Comparison of ENCODE assay signal across 24 cellular contexts in the genomic region with DNA sequence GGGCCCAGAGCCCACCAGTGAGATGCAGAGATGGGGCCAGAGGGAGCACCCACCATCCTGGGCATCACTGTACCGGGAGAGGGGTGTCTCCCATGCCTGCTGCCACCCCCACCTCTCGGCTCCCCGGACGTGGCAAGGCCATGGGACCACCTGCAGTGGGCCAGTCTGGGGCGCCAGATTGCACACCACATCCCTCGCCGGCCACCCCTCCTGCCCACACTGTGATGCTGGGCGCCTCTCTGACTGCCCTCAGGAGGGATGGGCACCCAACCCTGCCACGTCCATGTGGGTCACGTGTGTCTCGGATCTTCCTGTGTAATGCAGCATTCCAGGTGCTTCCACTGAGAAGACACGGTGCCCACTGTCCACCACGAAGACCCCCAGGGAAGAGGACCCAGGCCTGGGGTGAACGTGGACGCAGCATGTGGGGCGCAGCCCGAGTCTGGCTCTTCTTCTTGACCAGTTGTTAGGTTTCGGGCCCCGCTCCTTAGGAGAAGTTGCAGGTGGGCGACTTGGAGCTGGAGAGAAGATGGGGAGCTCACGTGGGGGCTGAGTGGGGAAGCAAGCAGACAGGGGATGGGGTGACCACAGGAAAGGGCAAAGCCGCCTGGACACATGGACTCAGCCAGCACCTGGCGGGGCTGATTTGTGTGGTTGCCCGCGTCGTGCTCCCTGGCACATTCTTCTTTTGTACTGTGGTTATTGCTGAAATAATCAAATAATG. TPM values are rescaled to one million over a fixed set of nuclear protein-coding genes. Genes with fewer than 3 reads are reported as not detected.
"Had no signal": no experiment of that assay in that cellular context is flagged by ENCODE, and none has a peak within 500 bp of the region (broad histone marks: within the 10 kb centered on the region; RNA-seq: fewer than 3 reads in every experiment).

No MANE protein-coding gene starts in this region.

- H3K27me3 ChIP-seq: heart left ventricle, ovary, right atrium auricular region, sigmoid colon, suprapubic skin, thyroid gland had no signal

- H3K27ac ChIP-seq: heart left ventricle, ovary, right atrium auricular region, sigmoid colon, suprapubic skin, thyroid gland had no signal

- DNase-seq: effector CD4-positive, alpha-beta T cell; erythroblast; foreskin melanocyte; hippocampal formation; kidney glomerular epithelial cell; naive B cell; small intestine; stimulated activated CD4-positive, alpha-beta T cell treated with anti-CD3 and anti-CD28 coated beads, Interleukin-2, amount 100 ng/mL, for 48 hours; stimulated activated naive CD8-positive, alpha-beta T cell treated with anti-CD3 and anti-CD28 coated beads, Interleukin-15, Interleukin-2, amounts not matched to agents 100 U/mL and 50 U/mL, for 24 hours; thyroid gland had no signal

- ATAC-seq: heart left ventricle; stimulated activated naive CD8-positive, alpha-beta T cell treated with anti-CD3 and anti-CD28 coated beads, Interleukin-15, Interleukin-2, amounts not matched to agents 100 U/mL and 50 U/mL, for 24 hours had no signal

- H3K36me3 ChIP-seq: ovary, right atrium auricular region, sigmoid colon, suprapubic skin, thyroid gland had no signal

- FAIRE-seq: colon, endothelial cell of umbilical vein, small intestine had no signal

- H3K4me1 ChIP-seq: right atrium auricular region, suprapubic skin had no signal

- H3K4me3 Mint-ChIP-seq: endodermal cell, mesothelial cell of epicardium had no signal

- H3K36me3 Mint-ChIP-seq: mesothelial cell of epicardium had no signal

- H3K4me1 Mint-ChIP-seq: endodermal cell, naive B cell had no signal

- H3K4me3 ChIP-seq: heart left ventricle, ovary, right atrium auricular region, sigmoid colon, suprapubic skin, thyroid gland had no signal

- H3K27ac Mint-ChIP-seq: endodermal cell, mesothelial cell of epicardium, naive B cell had no signal

- H3K9me3 ChIP-seq: ovary, thyroid gland had no signal

RNA-seq across cellular contexts. Expression of a gene that starts 48.0 kb away (rescaled TPM):
- total RNA-seq: dermis microvascular lymphatic vessel endothelial cell, endodermal cell, endothelial cell of umbilical vein, glomerular endothelial cell, heart left ventricle, mesothelial cell of epicardium, posterior vena cava, right atrium auricular region, sigmoid colon, suprapubic skin, ureter had no signal
- polyA plus RNA-seq: heart left ventricle, neural cell had no signal
